In the genomic region with DNA sequence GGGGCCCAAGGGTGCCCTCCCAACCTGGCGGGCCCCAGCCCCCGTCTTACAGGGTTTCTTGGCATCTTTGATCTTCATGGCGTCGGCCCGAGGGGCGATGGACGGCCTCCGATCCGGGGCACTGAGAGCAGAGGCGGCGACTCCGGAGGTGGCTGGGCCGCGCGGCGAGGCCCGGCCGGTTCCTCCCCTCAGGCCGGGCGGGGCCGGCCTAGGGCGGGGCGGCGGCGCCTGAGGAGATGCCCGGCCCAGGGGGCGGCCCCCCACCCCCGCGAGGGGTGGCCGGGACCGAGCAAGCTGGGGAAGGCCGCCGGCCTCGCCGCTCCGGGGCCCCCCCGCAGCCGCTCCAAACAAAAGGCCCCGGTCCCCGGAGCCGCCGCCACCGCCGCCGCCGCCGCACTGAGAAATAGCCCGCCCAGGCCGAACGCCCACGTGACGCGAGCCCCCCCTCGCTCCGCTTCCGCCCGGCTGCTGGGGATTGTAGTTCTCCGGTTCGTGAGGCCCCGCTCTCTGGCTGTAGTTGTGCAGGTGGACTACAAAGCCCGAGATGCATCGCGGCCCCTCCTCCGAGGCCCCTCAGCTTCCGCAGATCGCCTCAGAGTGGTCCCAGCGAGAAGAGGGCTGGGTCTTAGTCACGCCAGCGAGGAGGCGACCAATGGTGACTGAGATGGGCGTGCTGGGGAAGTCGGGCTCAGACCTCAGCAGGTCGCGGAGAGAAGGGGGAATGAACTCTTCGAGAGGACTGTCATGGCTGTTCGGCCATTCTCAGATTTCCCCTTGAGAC, we compare ENCODE assay signal across 8 cellular contexts. TPM values are rescaled to one million over a fixed set of nuclear protein-coding genes. Genes with fewer than 3 reads are reported as not detected.
A peak's percentile ranks its signal among the peaks of the same experiment; 100 is the strongest.
DNase-seq lines count a peak whose midpoint lies in the region; FAIRE-seq and TF ChIP-seq lines count a peak whose summit lies in the region.

A gene (minus strand): TSS at position 163 of the 781 bp plus-strand sequence. CDS start 85 bp downstream, at position 78.

- H3K27ac ChIP-seq in SK-N-MC (peak within 1 kb of the TSS; percentile 95), neuronal stem cell (replicated peaks; ENCODE audit: low read length) (peak within 1 kb of the TSS; percentile 95)

- peak within 1 kb of the TSS; percentile 87 for H2AFZ ChIP-seq in neuronal stem cell (ENCODE audit: low read length)

- H3K9me3 ChIP-seq in SK-N-MC (ENCODE audit: low read depth, low read length) (no peaks in the 10 kb centered on the region), neuronal stem cell (replicated peaks in 1 of 2; ENCODE audit: control insufficient read depth in 2 of 2, insufficient read depth in 1 of 2, low read depth in 1 of 2, low read length in 2 of 2) (peaks cover 0 to 25% of the 10 kb centered on the region in 2 donors)

- peak within 1 kb of the TSS; percentile 93 for H3K4me3 Mint-ChIP-seq in HFFc6
- H3K4me3 Mint-ChIP-seq in activated naive CD4-positive, alpha-beta T cell treated with anti-CD3 and anti-CD28 coated beads, Interleukin-2, amount 10 ng/mL, durations not matched to agents 7 days and 5 days: peak within 1 kb of the TSS; percentile 94

- H3K27ac Mint-ChIP-seq in HFFc6: peak within 1 kb of the TSS; percentile 96
- H3K27ac Mint-ChIP-seq in activated naive CD4-positive, alpha-beta T cell treated with anti-CD3 and anti-CD28 coated beads, Interleukin-2, amount 10 ng/mL, durations not matched to agents 7 days and 5 days: peak within 1 kb of the TSS; percentile 96

- H3K4me1 ChIP-seq in neuronal stem cell (ENCODE audit: control insufficient read depth in 2 of 2, insufficient read depth in 1 of 2, low read depth in 1 of 2, low read length in 2 of 2): peaks cover 5 to 13% of the 10 kb centered on the region in 2 donors

- no peak within 1 kb of the TSS for H3K4ac ChIP-seq in neuronal stem cell (ENCODE audit: low read length)

- H3K14ac ChIP-seq in neuronal stem cell (ENCODE audit: low read length): peak within 1 kb of the TSS; percentile 98

- H2AK5ac ChIP-seq in neuronal stem cell (ENCODE audit: low read depth, low read length): peak within 1 kb of the TSS; percentile 4

- peak within 1 kb of the TSS; percentile 86 for H3K23ac ChIP-seq in neuronal stem cell (ENCODE audit: low read depth, low read length, poor library complexity)

- H3K4me2 ChIP-seq in neuronal stem cell (ENCODE audit: insufficient read depth, low read length, poor library complexity, severe bottlenecking): peak within 1 kb of the TSS; percentile 61

- H3K36me3 Mint-ChIP-seq in HFFc6 (ENCODE audit: low read depth): 0 out of 2 replicates have a peak, but pooled peaks cover 4% of the 10 kb centered on the region
- peaks cover 23% of the 10 kb centered on the region for H3K36me3 Mint-ChIP-seq in activated naive CD4-positive, alpha-beta T cell treated with anti-CD3 and anti-CD28 coated beads, Interleukin-2, amount 10 ng/mL, durations not matched to agents 7 days and 5 days

- TF ChIP-seq POLR2A in NB4 (IDR thresholded peaks at IDR 0.05; ENCODE audit: extremely low read depth, insufficient read length): peak; percentile 94

- H3K27me3 Mint-ChIP-seq in HFFc6 (ENCODE audit: insufficient read depth): no peaks in the 10 kb centered on the region
- H3K27me3 Mint-ChIP-seq in activated naive CD4-positive, alpha-beta T cell treated with anti-CD3 and anti-CD28 coated beads, Interleukin-2, amount 10 ng/mL, durations not matched to agents 7 days and 5 days: no peaks in the 10 kb centered on the region

- no peak within 1 kb of the TSS for H2BK120ac ChIP-seq in neuronal stem cell (ENCODE audit: low read depth, low read length)

- H4K91ac ChIP-seq in neuronal stem cell (ENCODE audit: low read depth, low read length, poor library complexity): no peak within 1 kb of the TSS

- DNase-seq in GM04503 (ENCODE audit: low read depth) (peak; percentile 94), HFFc6 (peak; percentile 99), NB4 (ENCODE audit: low read depth) (peak; percentile 99), SK-N-MC (ENCODE audit: low read depth, low spot score) (peak; percentile 91), frontal cortex (ENCODE audit: low spot score in 2 of 2) (peak; percentile 93 to 94), neuronal stem cell (ENCODE audit: low spot score) (peak; percentile 97)
- DNase-seq in activated naive CD4-positive, alpha-beta T cell treated with anti-CD3 and anti-CD28 coated beads, Interleukin-2, amount 10 ng/mL, durations not matched to agents 7 days and 5 days: peak; percentile 98

- H3K4me3 ChIP-seq in NB4 (ENCODE audit: low read depth, low read length) (peak within 1 kb of the TSS; percentile 98), SK-N-MC (peak within 1 kb of the TSS; percentile 100), neuronal stem cell (ENCODE audit: low read length in 2 of 2) (peak within 1 kb of the TSS; percentile 98 to 99)

- H2BK15ac ChIP-seq in neuronal stem cell (ENCODE audit: low read length): peak within 1 kb of the TSS; percentile 90

- peak within 1 kb of the TSS; percentile 97 for H3K9ac ChIP-seq in SK-N-MC (ENCODE audit: insufficient read length)
- H3K9ac ChIP-seq in neuronal stem cell (ENCODE audit: low read depth, low read length, poor library complexity): peak within 1 kb of the TSS; percentile 90

- peak within 1 kb of the TSS; percentile 98 for H3K18ac ChIP-seq in neuronal stem cell (ENCODE audit: low read length)

- peaks cover 38% of the 10 kb centered on the region for H3K4me1 Mint-ChIP-seq in HFFc6 (ENCODE audit: low read depth)
- peaks cover 43% of the 10 kb centered on the region for H3K4me1 Mint-ChIP-seq in activated naive CD4-positive, alpha-beta T cell treated with anti-CD3 and anti-CD28 coated beads, Interleukin-2, amount 10 ng/mL, durations not matched to agents 7 days and 5 days

- TF ChIP-seq CTCF in HFFc6 (IDR thresholded peaks at IDR 0.05): no peak
- no peak for TF ChIP-seq CTCF in NB4 (IDR thresholded peaks at IDR 0.05; ENCODE audit: low read depth, low read length)
- no peak for TF ChIP-seq CTCF in subcutaneous adipose tissue (IDR thresholded peaks at IDR 0.05; ENCODE audit: low read depth)

- no peaks in the 10 kb centered on the region for H3K79me1 ChIP-seq in neuronal stem cell (ENCODE audit: low read depth, low read length)

- no peak within 1 kb of the TSS for H2BK12ac ChIP-seq in neuronal stem cell (ENCODE audit: low read length)

- no peaks in the 10 kb centered on the region for H3K27me3 ChIP-seq in neuronal stem cell (ENCODE audit: control insufficient read depth in 3 of 3, insufficient read depth in 3 of 3, low read depth in 1 of 3, low read length in 3 of 3)

- peak; percentile 63 for FAIRE-seq in frontal cortex (lab: Jason Lieb, UNC)

- H4K8ac ChIP-seq in neuronal stem cell (ENCODE audit: low read depth, low read length): no peak within 1 kb of the TSS

- peaks cover 5% of the 10 kb centered on the region; the same call in 1 of the 2 replicates for H3K9me3 Mint-ChIP-seq in HFFc6
- peaks cover 4% of the 10 kb centered on the region for H3K9me3 Mint-ChIP-seq in activated naive CD4-positive, alpha-beta T cell treated with anti-CD3 and anti-CD28 coated beads, Interleukin-2, amount 10 ng/mL, durations not matched to agents 7 days and 5 days

- CTCF ChIA-PET in activated naive CD4-positive, alpha-beta T cell treated with anti-CD3 and anti-CD28 coated beads, Interleukin-2, amount 10 ng/mL, durations not matched to agents 7 days and 5 days (lab: Charles Lee): no interaction called here

- WGBS in neuronal stem cell (ENCODE audit: extremely low coverage in 2 of 2, insufficient read length in 2 of 2, insufficient replicate concordance in 1 of 2), 2 donors: no CpG with 5 or more reads among the region's 76 CpGs

- H3K36me3 ChIP-seq in SK-N-MC (ENCODE audit: insufficient read depth, low read length): peaks cover 35% of the 10 kb centered on the region
- peaks cover 0 to 38% of the 10 kb centered on the region in 2 donors for H3K36me3 ChIP-seq in neuronal stem cell (replicated peaks in 1 of 2; ENCODE audit: control insufficient read depth in 2 of 2, insufficient read depth in 2 of 2, low read length in 2 of 2)

- peak within 1 kb of the TSS; percentile 93 for H2BK5ac ChIP-seq in neuronal stem cell (ENCODE audit: low read length)

RNA-seq across cellular contexts. Expression of the gene that starts here (rescaled TPM):
- total RNA-seq in HFFc6 (2021; fragmentation: NEBNext Ultra II Directional; extraction: Animal tissue kit (Norgen Biotek cat#: 25700)): 10 to 100 TPM; 29.3 to 44.7 (median 33.3) TPM
- total RNA-seq in frontal cortex (264 TPM), subcutaneous adipose tissue (10 to 100 TPM; 25.8 to 44.2 (median 34.5) TPM)
- 38.2 TPM for polyA plus RNA-seq in neuronal stem cell (2013, experiment 1 of 2)
- 37.9 TPM for polyA plus RNA-seq in neuronal stem cell (2013, experiment 2 of 2)

Comparison
In these comparisons a context has a peak if more than half of its experiments do, and no peak if none do; other contexts are left out.
1. Peak in every context shown above with its lines: DNase-seq, H3K4me3 ChIP-seq and H3K27ac ChIP-seq.